ENCODE assay signal across 11 cellular contexts in the genomic region with DNA sequence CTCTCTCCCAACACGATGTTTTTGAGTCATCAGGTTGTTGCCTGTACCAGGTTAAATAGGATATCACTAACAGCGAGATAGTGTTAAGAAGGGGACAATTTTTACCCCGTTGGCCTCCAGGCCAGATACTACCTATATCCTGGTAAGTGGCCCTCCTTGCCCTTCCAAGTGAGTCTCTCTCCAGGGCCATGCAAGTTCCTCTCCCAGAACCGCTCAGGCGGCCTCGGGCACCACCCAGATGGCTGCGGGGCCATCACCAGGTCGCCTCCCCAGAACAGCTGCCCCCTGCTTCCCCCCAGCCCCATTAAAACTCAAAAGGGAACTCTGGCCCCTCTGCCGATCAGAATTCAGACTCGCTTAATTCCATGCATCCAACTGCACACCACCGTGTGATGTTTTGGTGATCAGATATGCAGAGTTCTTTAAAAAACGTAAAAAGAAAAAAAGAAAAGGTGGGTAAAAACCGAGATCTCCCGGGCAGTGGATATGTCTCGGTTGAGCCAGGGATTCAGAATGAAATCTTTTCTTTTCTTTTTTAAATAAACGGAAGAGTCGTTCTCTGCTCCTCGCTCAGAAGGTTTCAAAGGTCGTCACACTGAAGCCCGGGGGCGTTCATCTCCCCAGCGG. TPM values are rescaled to one million over a fixed set of nuclear protein-coding genes. Genes with fewer than 3 reads are reported as not detected.
DNase-seq lines count a peak whose midpoint lies in the region; ATAC-seq and TF ChIP-seq lines count a peak whose summit lies in the region.
"Had no signal": no experiment of that assay in that cellular context is flagged by ENCODE, and none has a peak within 500 bp of the region (broad histone marks: within the 10 kb centered on the region; RNA-seq: fewer than 3 reads in every experiment).

No MANE protein-coding gene starts in this region.

- H3K4me1 Mint-ChIP-seq in activated naive CD4-positive, alpha-beta T cell treated with anti-CD3 and anti-CD28 coated beads, Interleukin-2, amount 10 ng/mL, durations not matched to agents 7 days and 5 days: peaks cover 32% of the 10 kb centered on the region
- peaks cover 12% of the 10 kb centered on the region for H3K4me1 Mint-ChIP-seq in T-helper 17 cell

- peaks cover 57% of the 10 kb centered on the region for H3K27me3 ChIP-seq in suprapubic skin

- no peak for TF ChIP-seq CTCF in suprapubic skin (IDR thresholded peaks at IDR 0.05)

- no peak overlapping the region for H3K27ac ChIP-seq in suprapubic skin
- H3K27ac ChIP-seq: right atrium auricular region had no signal

- H3K4me3 Mint-ChIP-seq in activated naive CD4-positive, alpha-beta T cell treated with anti-CD3 and anti-CD28 coated beads, Interleukin-2, amount 10 ng/mL, durations not matched to agents 7 days and 5 days: peak overlapping the region; percentile 30
- H3K4me3 Mint-ChIP-seq in T-helper 17 cell: peak overlapping the region; percentile 89

- H3K36me3 Mint-ChIP-seq in activated naive CD4-positive, alpha-beta T cell treated with anti-CD3 and anti-CD28 coated beads, Interleukin-2, amount 10 ng/mL, durations not matched to agents 7 days and 5 days: no peaks in the 10 kb centered on the region
- no peaks in the 10 kb centered on the region for H3K36me3 Mint-ChIP-seq in T-helper 17 cell (ENCODE audit: low read depth)

- peak overlapping the region; percentile 56 for H3K4me3 ChIP-seq in suprapubic skin

- H3K27me3 Mint-ChIP-seq in activated naive CD4-positive, alpha-beta T cell treated with anti-CD3 and anti-CD28 coated beads, Interleukin-2, amount 10 ng/mL, durations not matched to agents 7 days and 5 days: peaks cover 78% of the 10 kb centered on the region
- H3K27me3 Mint-ChIP-seq in T-helper 17 cell: peaks cover 29% of the 10 kb centered on the region

- no peak for TF ChIP-seq EP300 in suprapubic skin (IDR thresholded peaks at IDR 0.05)

- CTCF ChIA-PET in activated naive CD4-positive, alpha-beta T cell treated with anti-CD3 and anti-CD28 coated beads, Interleukin-2, amount 10 ng/mL, durations not matched to agents 7 days and 5 days (lab: Charles Lee): interaction anchor here (0.8 to 1.0 kb wide), 2 partner anchors 87 kb away, joined by 3 to 4 read pairs; no protein-coding TSS in a partner anchor

- 29% methylated on average over 22 of the region's 22 CpGs for WGBS in suprapubic skin

- no peaks in the 10 kb centered on the region for H3K9me3 Mint-ChIP-seq in activated naive CD4-positive, alpha-beta T cell treated with anti-CD3 and anti-CD28 coated beads, Interleukin-2, amount 10 ng/mL, durations not matched to agents 7 days and 5 days

- TF ChIP-seq POLR2A in suprapubic skin (IDR thresholded peaks at IDR 0.05): no peak

- DNase-seq in activated naive CD4-positive, alpha-beta T cell treated with anti-CD3 and anti-CD28 coated beads, Interleukin-2, amount 10 ng/mL, durations not matched to agents 7 days and 5 days: no peak
- no peak for DNase-seq in activated naive CD4-positive, alpha-beta T cell treated with anti-CD3 and anti-CD28 coated beads, Interleukin-2, amount 50 U/mL, for 16 hours
- DNase-seq in T-helper 17 cell (no peak), islet precursor cell (peak; percentile 72), suprapubic skin (ENCODE audit: low spot score in 2 of 2) (peak in 1 of 2 donors; percentile 54), A172 (ENCODE audit: low spot score) (no peak), NCI-H69 (lab: John Stamatoyannopoulos, UW) (no peak), DMS153 treated with DMSO at 0.1 percent for 48 hours (lab: John Stamatoyannopoulos, UW; ENCODE audit: unreplicated experiment) (no peak)

- no peak for ATAC-seq in T-helper 17 cell
- ATAC-seq: HCT116 had no signal

- H3K4me1 ChIP-seq in suprapubic skin: peaks cover 29% of the 10 kb centered on the region

- no peaks in the 10 kb centered on the region for H3K9me3 ChIP-seq in T-helper 17 cell (ENCODE audit: control insufficient read depth, low read length, poor library complexity, severe bottlenecking)
- no peaks in the 10 kb centered on the region for H3K9me3 ChIP-seq in suprapubic skin
- H3K9me3 ChIP-seq: right atrium auricular region had no signal

- no peaks in the 10 kb centered on the region for H3K36me3 ChIP-seq in suprapubic skin
- H3K36me3 ChIP-seq: right atrium auricular region had no signal

- no peak overlapping the region for H3K27ac Mint-ChIP-seq in activated naive CD4-positive, alpha-beta T cell treated with anti-CD3 and anti-CD28 coated beads, Interleukin-2, amount 10 ng/mL, durations not matched to agents 7 days and 5 days
- H3K27ac Mint-ChIP-seq in T-helper 17 cell: no peak overlapping the region

RNA-seq across cellular contexts. Expression of a gene that starts 1.9 kb away (rescaled TPM):
- total RNA-seq in T-helper 17 cell (under 1 TPM in 1 of 2 donors, not detected in 1; 0.03 TPM), suprapubic skin (not detected)
- under 0.01 and 0.05 TPM in 2 replicates for total RNA-seq in A172 (2014; rRNA removed; shearing (Covaris generic))
- total RNA-seq: glomerular endothelial cell, right atrium auricular region had no signal
